ENCODE assay signal across 8 cellular contexts in the genomic region with DNA sequence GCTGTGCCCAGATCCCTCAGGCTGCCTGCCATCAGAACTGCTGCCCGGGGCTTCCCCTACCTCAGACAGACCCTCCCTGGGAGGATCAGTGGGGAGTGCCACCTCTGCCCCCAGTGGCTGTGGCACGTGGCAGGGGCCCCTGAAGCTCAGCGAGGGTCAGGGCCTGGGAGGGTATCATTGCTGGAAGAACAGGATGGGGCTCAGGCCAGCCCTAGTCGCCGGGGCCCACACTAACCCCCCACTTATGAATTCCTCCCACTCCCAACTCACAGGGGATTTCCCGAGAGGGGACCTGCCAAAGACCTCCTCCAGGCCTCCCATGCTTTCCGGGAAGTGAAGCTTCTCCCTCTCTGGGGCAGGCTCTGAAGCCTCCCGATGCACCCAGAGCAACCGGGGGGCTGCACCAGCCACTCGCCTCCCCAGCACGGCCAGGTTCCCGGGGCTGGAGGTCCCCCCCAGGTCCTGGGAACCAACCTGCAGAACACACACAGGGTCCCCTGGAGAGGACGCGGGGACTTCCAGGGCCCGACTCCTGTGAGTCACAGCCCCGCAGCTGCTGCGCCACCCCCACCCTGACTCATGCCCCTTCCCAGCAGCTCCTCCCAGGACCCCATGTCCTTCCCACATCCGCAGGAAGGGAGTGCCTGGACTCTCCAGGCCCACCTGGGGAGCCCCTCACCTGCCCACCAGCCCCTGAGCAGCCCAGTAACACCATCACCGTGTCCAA. TPM values are rescaled to one million over a fixed set of nuclear protein-coding genes. Genes with fewer than 3 reads are reported as not detected.
A peak's percentile ranks its signal among the peaks of the same experiment; 100 is the strongest.
DNase-seq lines count a peak whose midpoint lies in the region; ATAC-seq, FAIRE-seq and TF ChIP-seq lines count a peak whose summit lies in the region.

No MANE protein-coding gene starts in this region.

- peak; percentile 16 to 19; a peak in 2 of 3 replicates for TF ChIP-seq POLR2A in H1 (IDR thresholded peaks at IDR 0.05; ENCODE audit: control extremely low read depth in 1 of 2, low read depth in 2 of 2, low read length in 2 of 2)
- no peak for TF ChIP-seq POLR2A in vagina (IDR thresholded peaks at IDR 0.05)

- no peaks in the 10 kb centered on the region for H3K79me2 ChIP-seq in H1 (ENCODE audit: control insufficient read depth in 1 of 2, insufficient read depth in 2 of 2, low read length in 2 of 2)

- 84% methylated on average over 14 of the region's 19 CpGs; no CpG with 5 or more reads in 1 of the 2 experiments for WGBS in H1 (ENCODE audit: extremely low coverage in 1 of 2, insufficient coverage in 1 of 2, insufficient read length in 1 of 2, insufficient replicate concordance in 2 of 2, low coverage in 1 of 2, low lambda C conversion rate in 2 of 2, missing lambda C conversion rate in 1 of 2), 2 experiments
- 59 to 68% methylated on average over 18 to 19 of the region's 19 CpGs for WGBS in pancreas, 2 donors

- H4K20me1 ChIP-seq in H1 (replicated peaks in 1 of 2; ENCODE audit: control insufficient read depth in 1 of 2, insufficient read depth in 2 of 2, low read length in 2 of 2), result peaks cover 2 to 10% of the 10 kb centered on the region in 2 experiments

- no peak overlapping the region for H3K9ac ChIP-seq in H1 (replicated peaks in 1 of 4; ENCODE audit: extremely low read depth in 1 of 4, low read depth in 3 of 4, low read length in 3 of 4)

- H2BK20ac ChIP-seq in H1 (ENCODE audit: low read length), result no peak overlapping the region

- FAIRE-seq in H1 (lab: Jason Lieb, UNC) (no peak), pancreas (lab: Jason Lieb, UNC) (no peak)

- DNase-seq in SJSA1 (ENCODE audit: low read depth in 1 of 2, low spot score in 2 of 2), result peak; percentile 91 to 95
- DNase-seq in H1 (ENCODE audit: low read depth in 1 of 2, low spot score in 2 of 2), result no peak
- DNase-seq in pancreas, result peak; percentile 28 to 75 (median 48)
- DNase-seq in NCI-H146 (lab: John Stamatoyannopoulos, UW), result no peak
- DNase-seq in hippocampal formation (lab: John Stamatoyannopoulos, UW), result no peak
- no peak for DNase-seq in vagina (ENCODE audit: extremely low spot score in 2 of 2)

- CTCF ChIA-PET in H1 (lab: Charles Lee; ENCODE audit: partially characterized antibody), result interaction anchor here (0.6 to 2.4 kb wide), 6 partner anchors 9 to 240 kb away, joined by 3 to 9 read pairs (median 4); partner anchors contain the start of genes ARFRP1 and ZGPAT

- intact Hi-C loops in pancreas (cut with DNase I), result no loop called here
- intact Hi-C loops in vagina (cut with DNase I), result no loop called here

- POLR2A ChIA-PET in H1 (lab: Charles Lee; ENCODE audit: partially characterized antibody), result interaction anchor here (0.5 to 4.2 kb wide), 21 partner anchors 10 to 510 kb away, joined by 3 to 31 read pairs (median 3); partner anchors contain the start of genes LIME1, RTEL1, SLC2A4RG and UCKL1

- no peak overlapping the region for H2BK5ac ChIP-seq in H1 (ENCODE audit: low read depth, low read length)

- peak overlapping the region; percentile 92 for H3K27ac ChIP-seq in SJSA1
- H3K27ac ChIP-seq in H1 (ENCODE audit: low read depth, low read length), result no peak overlapping the region
- peak overlapping the region in 2 of 4 donors; percentile 39 to 59 for H3K27ac ChIP-seq in pancreas
- no peak overlapping the region for H3K27ac ChIP-seq in vagina

- no peak overlapping the region for H2BK12ac ChIP-seq in H1 (ENCODE audit: low read depth, low read length)

- no peaks in the 10 kb centered on the region for H3K79me1 ChIP-seq in H1 (ENCODE audit: low read depth, low read length)

- no peak overlapping the region for H2AFZ ChIP-seq in H1 (ENCODE audit: low read length)

- H3K23ac ChIP-seq in H1 (ENCODE audit: insufficient read length), result no peak overlapping the region

- H3K9me3 ChIP-seq in SJSA1 (replicated peaks), result no peaks in the 10 kb centered on the region
- no peaks in the 10 kb centered on the region for H3K9me3 ChIP-seq in H1 (ENCODE audit: insufficient read depth in 2 of 2, low read depth in 1 of 2, low read length in 1 of 2)
- H3K9me3 ChIP-seq in pancreas, result no peaks in the 10 kb centered on the region
- no peaks in the 10 kb centered on the region for H3K9me3 ChIP-seq in vagina

- H3K27me3 ChIP-seq in SJSA1 (replicated peaks) (no peaks in the 10 kb centered on the region), H1 (replicated peaks in 1 of 4; ENCODE audit: control insufficient read depth in 3 of 4, extremely low read depth in 1 of 4, insufficient read depth in 3 of 4, low read length in 3 of 4) (no peaks in the 10 kb centered on the region), pancreas (no peaks in the 10 kb centered on the region), vagina (no peaks in the 10 kb centered on the region)

- no peak overlapping the region for H3K4ac ChIP-seq in H1 (replicated peaks; ENCODE audit: insufficient read length, low read depth, low read length)

- no peak overlapping the region for H2BK120ac ChIP-seq in H1 (replicated peaks; ENCODE audit: low read depth, low read length)

- peak in 2 of 4 donors; percentile 36 to 60 for ATAC-seq in pancreas
- ATAC-seq in GM19467 (IDR thresholded peaks at IDR 0.05; ENCODE audit: unreplicated experiment), result no peak

- H3K4me1 ChIP-seq in SJSA1 (replicated peaks) (peaks cover 27% of the 10 kb centered on the region), H1 (replicated peaks in 1 of 4; ENCODE audit: control insufficient read depth in 3 of 4, insufficient read depth in 4 of 4, low read length in 3 of 4) (peaks cover 0 to 12% (median 7%) of the 10 kb centered on the region in 4 experiments; a peak in 4 of 7 replicates), pancreas (peaks cover 0 to 12% (median 0%) of the 10 kb centered on the region in 3 donors), vagina (peaks cover 43% of the 10 kb centered on the region)

- H2AK5ac ChIP-seq in H1 (ENCODE audit: low read depth, low read length), result no peak overlapping the region

- no peak overlapping the region for H3K56ac ChIP-seq in H1 (replicated peaks; ENCODE audit: insufficient read length, low read depth, low read length)

- H2BK15ac ChIP-seq in H1 (ENCODE audit: low read length), result no peak overlapping the region

- H3K4me2 ChIP-seq in H1 (ENCODE audit: insufficient read depth in 1 of 2, low read depth in 2 of 2, low read length in 2 of 2), result no peak overlapping the region

- 0 out of 3 replicates have a peak, but pooled peaks have one; percentile 3 for TF ChIP-seq CTCF in GM12872 (IDR thresholded peaks at IDR 0.05; ENCODE audit: insufficient read depth, low read depth, low read length)
- no peak for TF ChIP-seq CTCF in H1 (IDR thresholded peaks at IDR 0.05; ENCODE audit: control extremely low read depth in 1 of 3, insufficient read depth in 1 of 3, low read depth in 1 of 3, low read length in 3 of 3)
- no peak for TF ChIP-seq CTCF in pancreas (IDR thresholded peaks at IDR 0.05)
- TF ChIP-seq CTCF in vagina (IDR thresholded peaks at IDR 0.05), result no peak

- H3K23me2 ChIP-seq in H1 (ENCODE audit: low read depth, low read length), result peaks cover 5% of the 10 kb centered on the region; the same call in 1 of the 2 replicates

- TF ChIP-seq EP300 in H1 (IDR thresholded peaks at IDR 0.05; ENCODE audit: borderline replicate concordance in 1 of 2, low read depth in 2 of 2, low read length in 2 of 2), result no peak

- H4K5ac ChIP-seq in H1 (ENCODE audit: insufficient read length, low read depth, low read length), result no peak overlapping the region

- TF ChIP-seq RAD21 in H1 (IDR thresholded peaks at IDR 0.05 in 1 of 2, conservative IDR thresholded peaks at IDR 0.05 in 1 of 2; ENCODE audit: low read depth in 2 of 2, low read length in 2 of 2), result no peak

- H3K36me3 ChIP-seq in SJSA1 (peaks cover 70% of the 10 kb centered on the region), H1 (ENCODE audit: control insufficient read depth in 2 of 4, insufficient read depth in 4 of 4, low read length in 3 of 4) (peaks cover 0 to 3% (median 0%) of the 10 kb centered on the region in 4 experiments; a peak in 1 of 8 replicates), pancreas (no peaks in the 10 kb centered on the region), vagina (no peaks in the 10 kb centered on the region)

- no peak overlapping the region for H3K14ac ChIP-seq in H1 (ENCODE audit: insufficient read length)

- no peak overlapping the region for H4K91ac ChIP-seq in H1 (replicated peaks; ENCODE audit: insufficient read length, low read length)

- no peak overlapping the region for H3K18ac ChIP-seq in H1 (ENCODE audit: extremely low read depth, low read length)

- H3K4me3 ChIP-seq in SJSA1 (no peak overlapping the region), H1 (ENCODE audit: extremely low read depth in 1 of 4, insufficient read depth in 2 of 4, low read depth in 3 of 4, low read length in 4 of 4) (no peak overlapping the region), pancreas (no peak overlapping the region), vagina (no peak overlapping the region)

- peak overlapping the region; percentile 65; the same call in 1 of the 2 replicates for H4K8ac ChIP-seq in H1 (ENCODE audit: extremely low read depth, insufficient read depth, low read length)

RNA-seq across cellular contexts. Expression of gene TNFRSF6B, which starts 2.5 kb away (rescaled TPM):
- 1.9 TPM in 1 of 2 replicates, not detected in the other for total RNA-seq in SJSA1 (2014; rRNA removed; shearing (Covaris generic))
- not detected in 2 replicates for total RNA-seq in H1 (2021; fragmentation: NEBNext Ultra II Directional; extraction: Animal tissue kit (Norgen Biotek cat#: 25700))
- polyA plus RNA-seq in H1 (2011; rRNA removed) (3.1 and 5.4 TPM in 2 replicates), pancreas (10 to 100 TPM; 14.0 to 31.0 TPM)
- polyA plus RNA-seq in H1 (2011; cell fraction: cytosol; rRNA removed), result 2.5 TPM
- 16.8 TPM for polyA plus RNA-seq in H1 (2011; cell fraction: nucleus; rRNA removed)
- 0.27 to 1.6 TPM (median 0.43 TPM) in 3 of 4 replicates, not detected in the other for polyA plus RNA-seq in H1 (2012, experiment 1 of 2)
- 0.39 TPM for polyA plus RNA-seq in H1 (2012, experiment 2 of 2)
- polyA plus RNA-seq in H1 (2013, experiment 1 of 2), result 0.75 TPM
- polyA plus RNA-seq in H1 (2013, experiment 2 of 2), result 0.96 TPM
- polyA minus RNA-seq in H1 (2011; rRNA and poly(A)+ RNA removed), result not detected in 2 replicates
- not detected for polyA minus RNA-seq in H1 (2011; cell fraction: cytosol; rRNA and poly(A)+ RNA removed)
- 1.1 TPM for polyA minus RNA-seq in H1 (2011; cell fraction: nucleus; rRNA and poly(A)+ RNA removed)
- total RNA-seq in pancreas (1 to 10 TPM in 4 of 6 donors, under 1 TPM in 2; 0.31 to 2.7 (median 1.7) TPM), vagina (16.7 TPM)

RNA-seq across cellular contexts. Expression of gene ARFRP1, which starts 8.9 kb away (rescaled TPM):
- 49.1 and 67.6 TPM in 2 replicates for total RNA-seq in SJSA1 (2014; rRNA removed; shearing (Covaris generic))
- total RNA-seq in H1 (2021; fragmentation: NEBNext Ultra II Directional; extraction: Animal tissue kit (Norgen Biotek cat#: 25700)), result 21.9 and 22.9 TPM in 2 replicates
- polyA plus RNA-seq in H1 (2011; rRNA removed), result 12.9 and 19.4 TPM in 2 replicates
- polyA plus RNA-seq in H1 (2011; cell fraction: cytosol; rRNA removed), result 23.2 TPM
- polyA plus RNA-seq in H1 (2011; cell fraction: nucleus; rRNA removed), result 32.0 TPM
- 12.3 to 20.2 TPM (median 18.9 TPM) in 4 replicates for polyA plus RNA-seq in H1 (2012, experiment 1 of 2)
- polyA plus RNA-seq in H1 (2012, experiment 2 of 2), result 9.1 TPM
- 7.5 TPM for polyA plus RNA-seq in H1 (2013, experiment 1 of 2)
- polyA plus RNA-seq in H1 (2013, experiment 2 of 2), result 7.8 TPM
- 12.9 and 15.4 TPM in 2 replicates for polyA minus RNA-seq in H1 (2011; rRNA and poly(A)+ RNA removed)
- 10.6 TPM for polyA minus RNA-seq in H1 (2011; cell fraction: cytosol; rRNA and poly(A)+ RNA removed)
- 34.7 TPM for polyA minus RNA-seq in H1 (2011; cell fraction: nucleus; rRNA and poly(A)+ RNA removed)
- total RNA-seq in pancreas, result 10 to 100 TPM; 13.9 to 27.0 (median 18.9) TPM
- 10 to 100 TPM; 45.1 to 47.7 TPM for polyA plus RNA-seq in pancreas
- total RNA-seq in vagina, result 30.9 TPM

RNA-seq across cellular contexts. Expression of gene ZGPAT, which starts 8.9 kb away (rescaled TPM):
- total RNA-seq in SJSA1 (2014; rRNA removed; shearing (Covaris generic)), result 22.8 and 43.9 TPM in 2 replicates
- total RNA-seq in H1 (2021; fragmentation: NEBNext Ultra II Directional; extraction: Animal tissue kit (Norgen Biotek cat#: 25700)), result 21.4 and 24.9 TPM in 2 replicates
- 14.5 and 21.5 TPM in 2 replicates for polyA plus RNA-seq in H1 (2011; rRNA removed)
- polyA plus RNA-seq in H1 (2011; cell fraction: cytosol; rRNA removed), result 26.6 TPM
- polyA plus RNA-seq in H1 (2011; cell fraction: nucleus; rRNA removed), result 43.9 TPM
- 18.6 to 26.7 TPM (median 25.5 TPM) in 4 replicates for polyA plus RNA-seq in H1 (2012, experiment 1 of 2)
- polyA plus RNA-seq in H1 (2012, experiment 2 of 2), result 13.2 TPM
- polyA plus RNA-seq in H1 (2013, experiment 1 of 2), result 10.7 TPM
- 11.2 TPM for polyA plus RNA-seq in H1 (2013, experiment 2 of 2)
- polyA minus RNA-seq in H1 (2011; rRNA and poly(A)+ RNA removed), result 7.0 and 8.0 TPM in 2 replicates
- 13.4 TPM for polyA minus RNA-seq in H1 (2011; cell fraction: cytosol; rRNA and poly(A)+ RNA removed)
- polyA minus RNA-seq in H1 (2011; cell fraction: nucleus; rRNA and poly(A)+ RNA removed), result 11.9 TPM
- 10 to 100 TPM in 4 of 6 donors, 1 to 10 TPM in 2; 9.3 to 15.8 (median 11.1) TPM for total RNA-seq in pancreas
- 10 to 100 TPM; 42.6 to 61.6 TPM for polyA plus RNA-seq in pancreas
- 30.4 TPM for total RNA-seq in vagina

RNA-seq across cellular contexts. Expression of gene LIME1, which starts 37.6 kb away (rescaled TPM):
- 10.2 and 38.5 TPM in 2 replicates for total RNA-seq in SJSA1 (2014; rRNA removed; shearing (Covaris generic))
- total RNA-seq in H1 (2021; fragmentation: NEBNext Ultra II Directional; extraction: Animal tissue kit (Norgen Biotek cat#: 25700)), result 3.3 and 4.5 TPM in 2 replicates
- polyA plus RNA-seq in H1 (2011; rRNA removed) (5.9 and 9.5 TPM in 2 replicates), pancreas (10 to 100 TPM; 44.6 to 46.6 TPM)
- 4.9 TPM for polyA plus RNA-seq in H1 (2011; cell fraction: cytosol; rRNA removed)
- polyA plus RNA-seq in H1 (2011; cell fraction: nucleus; rRNA removed), result 19.4 TPM
- polyA plus RNA-seq in H1 (2012, experiment 1 of 2), result 2.2 to 3.8 TPM (median 2.7 TPM) in 4 replicates
- polyA plus RNA-seq in H1 (2012, experiment 2 of 2), result 3.0 TPM
- polyA plus RNA-seq in H1 (2013, experiment 1 of 2), result 1.8 TPM
- polyA plus RNA-seq in H1 (2013, experiment 2 of 2), result 1.7 TPM
- polyA minus RNA-seq in H1 (2011; rRNA and poly(A)+ RNA removed), result 0.28 and 0.37 TPM in 2 replicates
- polyA minus RNA-seq in H1 (2011; cell fraction: cytosol; rRNA and poly(A)+ RNA removed), result 4.0 TPM
- 5.9 TPM for polyA minus RNA-seq in H1 (2011; cell fraction: nucleus; rRNA and poly(A)+ RNA removed)
- total RNA-seq in pancreas (1 to 10 TPM; 2.6 to 6.0 (median 3.1) TPM), vagina (32.4 TPM)

RNA-seq across cellular contexts. Expression of gene SLC2A4RG, which starts 40.7 kb away (rescaled TPM):
- 66.9 and 95.6 TPM in 2 replicates for total RNA-seq in SJSA1 (2014; rRNA removed; shearing (Covaris generic))
- 25.0 and 29.1 TPM in 2 replicates for total RNA-seq in H1 (2021; fragmentation: NEBNext Ultra II Directional; extraction: Animal tissue kit (Norgen Biotek cat#: 25700))
- polyA plus RNA-seq in H1 (2011; rRNA removed), result 15.9 and 32.9 TPM in 2 replicates
- 25.5 TPM for polyA plus RNA-seq in H1 (2011; cell fraction: cytosol; rRNA removed)
- polyA plus RNA-seq in H1 (2011; cell fraction: nucleus; rRNA removed), result 164 TPM
- 12.2 to 32.2 TPM (median 25.5 TPM) in 4 replicates for polyA plus RNA-seq in H1 (2012, experiment 1 of 2)
- polyA plus RNA-seq in H1 (2012, experiment 2 of 2), result 12.8 TPM
- 33.5 TPM for polyA plus RNA-seq in H1 (2013, experiment 1 of 2)
- 30.8 TPM for polyA plus RNA-seq in H1 (2013, experiment 2 of 2)
- polyA minus RNA-seq in H1 (2011; rRNA and poly(A)+ RNA removed), result 2.3 and 2.8 TPM in 2 replicates
- polyA minus RNA-seq in H1 (2011; cell fraction: cytosol; rRNA and poly(A)+ RNA removed), result 14.1 TPM
- polyA minus RNA-seq in H1 (2011; cell fraction: nucleus; rRNA and poly(A)+ RNA removed), result 22.7 TPM
- total RNA-seq in pancreas, result 10 to 100 TPM; 25.8 to 44.2 (median 30.6) TPM
- 10 to 100 TPM; 63.2 to 67.1 TPM for polyA plus RNA-seq in pancreas
- total RNA-seq in vagina, result 33.1 TPM

Comparison
In these comparisons a context has a peak if more than half of its experiments do, and no peak if none do; other contexts are left out.
1. DNase-seq: peak in SJSA1 (2 of 2) and pancreas (6 of 6); none in H1 (0 of 2), NCI-H146 (single experiment), hippocampal formation (0 of 2) and vagina (0 of 2).
2. POLR2A ChIP-seq: peak in H1 (2 of 2); none in vagina (0 of 2).